In genomic region chr1:74571875-74572274, GRCh38 we compare ENCODE assay signal across 20 cellular contexts. TPM values are rescaled to one million over a fixed set of nuclear protein-coding genes. Genes with fewer than 3 reads are reported as not detected.
DNase-seq lines count a peak whose midpoint lies in the region; ATAC-seq and TF ChIP-seq lines count a peak whose summit lies in the region.
"Had no signal": no experiment of that assay in that cellular context is flagged by ENCODE, and none has a peak within 500 bp of the region (broad histone marks: within the 10 kb centered on the region; RNA-seq: fewer than 3 reads in every experiment).

No MANE protein-coding gene starts in this region.

- ATAC-seq in GM19351 (IDR thresholded peaks at IDR 0.05; ENCODE audit: unreplicated experiment) (no peak), GM18498 (IDR thresholded peaks at IDR 0.05; ENCODE audit: unreplicated experiment) (no peak)

- H2BK15ac ChIP-seq in mesenchymal stem cell (ENCODE audit: low read depth, poor library complexity, severe bottlenecking), result no peak overlapping the region

- 82% methylated on average over 6 of the region's 6 CpGs for WGBS in mesenchymal stem cell

- no peak overlapping the region for H4K8ac ChIP-seq in mesenchymal stem cell (ENCODE audit: low read length)

- no peaks in the 10 kb centered on the region for H4K20me1 ChIP-seq in OCI-LY3 (ENCODE audit: insufficient read depth, low read length)

- no peak overlapping the region for H3K14ac ChIP-seq in mesenchymal stem cell (ENCODE audit: low read length in 2 of 2)

- no peak overlapping the region for H3K18ac ChIP-seq in mesenchymal stem cell (ENCODE audit: low read depth in 1 of 2, low read length in 2 of 2)

- no peaks in the 10 kb centered on the region for H3K79me2 ChIP-seq in OCI-LY3 (ENCODE audit: low read length)

- H3K4me1 ChIP-seq in OCI-LY3 (ENCODE audit: low read length), result peaks cover 14% of the 10 kb centered on the region
- H3K4me1 ChIP-seq in mesenchymal stem cell (ENCODE audit: control insufficient read depth, insufficient read depth, low read depth, low read length), result no peaks in the 10 kb centered on the region
- H3K4me1 ChIP-seq: Peyer's patch had no signal

- no peak overlapping the region for H2BK5ac ChIP-seq in mesenchymal stem cell (ENCODE audit: low read depth, low read length, poor library complexity, severe bottlenecking)

- TF ChIP-seq CTCF in OCI-LY3 (IDR thresholded peaks at IDR 0.05; ENCODE audit: low read depth, low read length), result no peak

- H3K9me3 ChIP-seq in OCI-LY3 (ENCODE audit: insufficient read depth, low read length) (no peaks in the 10 kb centered on the region), mesenchymal stem cell (ENCODE audit: control insufficient read depth, low read length) (no peaks in the 10 kb centered on the region)
- H3K9me3 ChIP-seq: Peyer's patch had no signal

- no peak overlapping the region for H2AK5ac ChIP-seq in mesenchymal stem cell (ENCODE audit: low read length, severe bottlenecking)

- H2AFZ ChIP-seq in OCI-LY3 (ENCODE audit: low read depth, low read length), result no peak overlapping the region
- peak overlapping the region; percentile 5 for H2AFZ ChIP-seq in mesenchymal stem cell (ENCODE audit: low read depth, low read length)

- H3K23ac ChIP-seq in mesenchymal stem cell (ENCODE audit: low read length in 2 of 2), result no peak overlapping the region

- no peak overlapping the region for H4K91ac ChIP-seq in mesenchymal stem cell (ENCODE audit: low read length)

- H3K36me3 ChIP-seq in OCI-LY3 (replicated peaks; ENCODE audit: low read depth, low read length) (no peaks in the 10 kb centered on the region), mesenchymal stem cell (ENCODE audit: control insufficient read depth in 1 of 2, insufficient read depth in 2 of 2, low read depth in 1 of 2, low read length in 2 of 2) (no peaks in the 10 kb centered on the region)
- H3K36me3 ChIP-seq: Peyer's patch had no signal

- no peak for DNase-seq in mesenchymal stem cell
- no peak for DNase-seq in DMS53 treated with DMSO at 0.1 percent for 48 hours (lab: John Stamatoyannopoulos, UW; ENCODE audit: unreplicated experiment)
- DNase-seq: COR-L47, DMS153, EL, HCEC 1CT, KBM-7, NCI-H1417 treated with DMSO at 0.1 percent for 48 hours, NCI-H1930, NCI-H510A, NCI-H82, Peyer's patch, SHP77 had no signal

- H3K4me3 ChIP-seq in OCI-LY3 (ENCODE audit: low read length) (no peak overlapping the region), mesenchymal stem cell (ENCODE audit: insufficient read depth in 1 of 2, low read depth in 1 of 2, low read length in 2 of 2) (no peak overlapping the region)
- H3K4me3 ChIP-seq: Peyer's patch had no signal

- H3K4me2 ChIP-seq in OCI-LY3 (ENCODE audit: low read length) (peak overlapping the region; percentile 70), mesenchymal stem cell (ENCODE audit: low read length, poor library complexity, severe bottlenecking) (no peak overlapping the region)

- no peak overlapping the region for H3K4ac ChIP-seq in mesenchymal stem cell (ENCODE audit: low read depth in 1 of 2, low read length in 2 of 2)

- H3K27me3 ChIP-seq in OCI-LY3 (ENCODE audit: low read depth, low read length) (no peaks in the 10 kb centered on the region), mesenchymal stem cell (ENCODE audit: control insufficient read depth in 1 of 2, insufficient read depth in 1 of 2, low read length in 2 of 2) (peaks cover 8 to 15% of the 10 kb centered on the region in 2 experiments)
- H3K27me3 ChIP-seq: Peyer's patch had no signal

- H3K79me1 ChIP-seq in mesenchymal stem cell (replicated peaks; ENCODE audit: low read length, poor library complexity, severe bottlenecking), result no peaks in the 10 kb centered on the region

- H2BK12ac ChIP-seq in mesenchymal stem cell (ENCODE audit: low read length in 2 of 2), result no peak overlapping the region

- H3K27ac ChIP-seq in OCI-LY3 (ENCODE audit: low read length), result no peak overlapping the region
- peak overlapping the region; percentile 57 for H3K27ac ChIP-seq in angular gyrus (ENCODE audit: low read depth, low read length)
- H3K27ac ChIP-seq in mesenchymal stem cell (ENCODE audit: low read length, poor library complexity, severe bottlenecking), result no peak overlapping the region
- peak overlapping the region; percentile 52 for H3K27ac ChIP-seq in temporal lobe (ENCODE audit: low read depth, low read length)
- H3K27ac ChIP-seq: HL-60, Peyer's patch had no signal

- H2BK120ac ChIP-seq in mesenchymal stem cell (ENCODE audit: low read depth, low read length), result no peak overlapping the region

- H3K9ac ChIP-seq in OCI-LY3 (ENCODE audit: low read length) (no peak overlapping the region), mesenchymal stem cell (ENCODE audit: low read length) (no peak overlapping the region)

RNA-seq across cellular contexts. Expression of gene LRRC53, which starts 59.5 kb away (rescaled TPM):
- not detected for polyA plus RNA-seq in mesenchymal stem cell (2013, experiment 1 of 2)
- not detected for polyA plus RNA-seq in mesenchymal stem cell (2013, experiment 2 of 2)
- under 0.01 TPM for total RNA-seq in temporal lobe
- total RNA-seq: Peyer's patch had no signal
- polyA plus RNA-seq: CD14-positive monocyte had no signal

Comparison
In these comparisons a context has a peak if more than half of its experiments do, and no peak if none do; other contexts are left out.
1. H3K27ac ChIP-seq: peak in angular gyrus (single experiment) and temporal lobe (single experiment); none in OCI-LY3 (single experiment) and mesenchymal stem cell (single experiment).